24 cellular contexts compared by ENCODE assay signal in genomic region chr9:16031971-16032370, GRCh38.
A peak's percentile ranks its signal among the peaks of the same experiment; 100 is the strongest.
DNase-seq lines count a peak whose midpoint lies in the region; ATAC-seq, FAIRE-seq and TF ChIP-seq lines count a peak whose summit lies in the region.
"Had no signal": no experiment of that assay in that cellular context is flagged by ENCODE, and none has a peak within 500 bp of the region (broad histone marks: within the 10 kb centered on the region; RNA-seq: fewer than 3 reads in every experiment).

No MANE protein-coding gene starts in this region.

- no peaks in the 10 kb centered on the region for H3K36me3 ChIP-seq in astrocyte (ENCODE audit: insufficient read depth, low read length)
- H3K36me3 ChIP-seq: esophagus muscularis mucosa, thoracic aorta had no signal

- H3K9ac ChIP-seq in astrocyte (ENCODE audit: low read length) = peak overlapping the region; percentile 67

- intact Hi-C loops in CD4-positive, alpha-beta T cell (cut with DNase I, micrococcal nuclease) = no loop called here

- H4K20me1 ChIP-seq in astrocyte (ENCODE audit: insufficient read depth, low read length) = no peaks in the 10 kb centered on the region

- CTCF ChIA-PET in CD4-positive, alpha-beta T cell (lab: Charles Lee) = no interaction called here

- H3K79me2 ChIP-seq in astrocyte (ENCODE audit: insufficient read depth, low read length) = no peaks in the 10 kb centered on the region

- H3K9me3 Mint-ChIP-seq in astrocyte (ENCODE audit: unreplicated experiment) = peaks cover 9% of the 10 kb centered on the region
- peaks cover 3% of the 10 kb centered on the region for H3K9me3 Mint-ChIP-seq in CD4-positive, alpha-beta T cell

- POLR2A ChIA-PET in CD4-positive, alpha-beta T cell (lab: Charles Lee) = no interaction called here

- peaks cover 5% of the 10 kb centered on the region for H3K36me3 Mint-ChIP-seq in astrocyte (ENCODE audit: low read depth, unreplicated experiment)
- H3K36me3 Mint-ChIP-seq in CD4-positive, alpha-beta T cell (ENCODE audit: low read depth) = no peaks in the 10 kb centered on the region
- H3K36me3 Mint-ChIP-seq: activated naive CD8-positive, alpha-beta T cell treated with anti-CD3 and anti-CD28 coated beads, Interleukin-2, amount 10 ng/mL, durations not matched to agents 7 days and 5 days; CD4-positive, alpha-beta memory T cell had no signal

- peaks cover 3% of the 10 kb centered on the region for H3K9me3 ChIP-seq in astrocyte (ENCODE audit: insufficient read depth, low read depth, low read length)
- H3K9me3 ChIP-seq in CD4-positive, alpha-beta T cell (ENCODE audit: control insufficient read depth, low read length) = no peaks in the 10 kb centered on the region
- H3K9me3 ChIP-seq: A549, esophagus muscularis mucosa, thoracic aorta had no signal

- no peak overlapping the region for H2AFZ ChIP-seq in astrocyte (ENCODE audit: low read depth, low read length)
- H2AFZ ChIP-seq: PC-9 had no signal

- H3K27me3 ChIP-seq in astrocyte (ENCODE audit: insufficient read depth, low read length) = no peaks in the 10 kb centered on the region
- H3K27me3 ChIP-seq in CD4-positive, alpha-beta T cell (ENCODE audit: control insufficient read depth, insufficient read depth, low read length) = no peaks in the 10 kb centered on the region
- H3K27me3 ChIP-seq: esophagus muscularis mucosa had no signal

- H3K4me3 ChIP-seq in astrocyte (ENCODE audit: insufficient read depth, low read depth, low read length) = no peak overlapping the region
- H3K4me3 ChIP-seq: A549, esophagus muscularis mucosa, PC-9, thoracic aorta had no signal

- peaks cover 47% of the 10 kb centered on the region for H3K4me1 ChIP-seq in astrocyte (ENCODE audit: insufficient read depth, low read length)
- H3K4me1 ChIP-seq: A549 had no signal

- DNase-seq in ACHN = peak; percentile 43
- peak; percentile 68 for DNase-seq in HS-27A (ENCODE audit: low read depth)
- DNase-seq in astrocyte (ENCODE audit: low read depth) = peak; percentile 90
- peak; percentile 94 for DNase-seq in kidney tubule cell (ENCODE audit: low spot score)
- no peak for DNase-seq in CD4-positive, alpha-beta T cell
- DNase-seq in activated CD8-positive, alpha-beta memory T cell treated with anti-CD3 and anti-CD28 coated beads, Interleukin-2, amount 50 U/mL, for 4 hours = no peak
- DNase-seq in NCI-H2196 treated with DMSO at 0.1 percent for 48 hours (lab: John Stamatoyannopoulos, UW; ENCODE audit: unreplicated experiment) = no peak
- DNase-seq: activated naive CD8-positive, alpha-beta T cell treated with anti-CD3 and anti-CD28 coated beads, Interleukin-2, amount 10 ng/mL, durations not matched to agents 7 days and 5 days; CD4-positive, alpha-beta memory T cell; central memory CD4-positive, alpha-beta T cell; DMS79 treated with DMSO at 0.1 percent for 48 hours; effector CD4-positive, alpha-beta T cell; HCEC 1CT; KG1; NCI-H1105 treated with DMSO at 0.1 percent for 48 hours; T-helper 9 cell had no signal

- H3K27ac Mint-ChIP-seq in astrocyte (ENCODE audit: unreplicated experiment) = peak overlapping the region; percentile 63
- no peak overlapping the region for H3K27ac Mint-ChIP-seq in CD4-positive, alpha-beta T cell
- H3K27ac Mint-ChIP-seq: activated naive CD8-positive, alpha-beta T cell treated with anti-CD3 and anti-CD28 coated beads, Interleukin-2, amount 10 ng/mL, durations not matched to agents 7 days and 5 days; CD4-positive, alpha-beta memory T cell; memory B cell had no signal

- ATAC-seq in CD4-positive, alpha-beta T cell (ENCODE audit: poor library complexity) = no peak
- no peak for ATAC-seq in HG03460 (IDR thresholded peaks at IDR 0.05; ENCODE audit: unreplicated experiment)
- ATAC-seq: activated CD4-positive, CD25-positive, alpha-beta regulatory T cell treated with anti-CD3 and anti-CD28 coated beads, Interleukin-2, amount 50 U/mL, for 24 hours had no signal

- peak overlapping the region; percentile 56 for H3K4me2 ChIP-seq in astrocyte (ENCODE audit: low read length)
- H3K4me2 ChIP-seq: A549, PC-9 had no signal

- H3K4me1 Mint-ChIP-seq in astrocyte (ENCODE audit: low read depth, unreplicated experiment) = peaks cover 42% of the 10 kb centered on the region
- H3K4me1 Mint-ChIP-seq in CD4-positive, alpha-beta T cell (ENCODE audit: low read depth) = no peaks in the 10 kb centered on the region
- H3K4me1 Mint-ChIP-seq: CD4-positive, alpha-beta memory T cell; memory B cell had no signal

- no peak overlapping the region for H3K4me3 Mint-ChIP-seq in astrocyte (ENCODE audit: unreplicated experiment)
- no peak overlapping the region for H3K4me3 Mint-ChIP-seq in CD4-positive, alpha-beta T cell
- H3K4me3 Mint-ChIP-seq: activated naive CD8-positive, alpha-beta T cell treated with anti-CD3 and anti-CD28 coated beads, Interleukin-2, amount 10 ng/mL, durations not matched to agents 7 days and 5 days; CD4-positive, alpha-beta memory T cell; memory B cell had no signal

- peak overlapping the region; percentile 93 for H3K27ac ChIP-seq in astrocyte (ENCODE audit: low read depth, low read length)
- no peak overlapping the region for H3K27ac ChIP-seq in CD4-positive, alpha-beta T cell (ENCODE audit: low read depth, low read length)
- H3K27ac ChIP-seq: esophagus muscularis mucosa, thoracic aorta had no signal

- in situ Hi-C loops in ACHN (cut with HindIII; ENCODE audit: low pct_ligation_motif_present, low pct_unique_long_range_greater_than_20kb, low sequenced_read_pairs) = no loop called here

- no peaks in the 10 kb centered on the region for H3K27me3 Mint-ChIP-seq in astrocyte (ENCODE audit: low read depth, unreplicated experiment)
- no peaks in the 10 kb centered on the region for H3K27me3 Mint-ChIP-seq in CD4-positive, alpha-beta T cell
- H3K27me3 Mint-ChIP-seq: CD4-positive, alpha-beta memory T cell had no signal

- TF ChIP-seq CTCF in astrocyte (IDR thresholded peaks at IDR 0.05; ENCODE audit: insufficient read depth, low read depth, low read length) = no peak
- no peak for TF ChIP-seq CTCF in CD4-positive, alpha-beta T cell (IDR thresholded peaks at IDR 0.05)

- FAIRE-seq in astrocyte (lab: Jason Lieb, UNC) = no peak
- FAIRE-seq: A549, islet of Langerhans had no signal

Comparison
In these comparisons a context has a peak if more than half of its experiments do, and no peak if none do; other contexts are left out.
1. DNase-seq: peak in ACHN (single experiment), HS-27A (single experiment), astrocyte (single experiment) and kidney tubule cell (single experiment); none in CD4-positive, alpha-beta T cell (0 of 10), activated CD8-positive, alpha-beta memory T cell treated with anti-CD3 and anti-CD28 coated beads, Interleukin-2, amount 50 U/mL, for 4 hours (single experiment) and NCI-H2196 treated with DMSO at 0.1 percent for 48 hours (single experiment).